In genomic region chr7:26153246-26153822, GRCh38 we compare ENCODE assay signal across 8 cellular contexts. TPM values are rescaled to one million over a fixed set of nuclear protein-coding genes. Genes with fewer than 3 reads are reported as not detected.
DNase-seq lines count a peak whose midpoint lies in the region; ATAC-seq and TF ChIP-seq lines count a peak whose summit lies in the region.

No MANE protein-coding gene starts in this region.

- DNase-seq in cardiac muscle cell (ENCODE audit: low read depth in 1 of 2, low spot score in 1 of 2) (no peak), left ventricle myocardium superior (no peak), kidney glomerular epithelial cell (lab: John Stamatoyannopoulos, UW) (peak; percentile 16), thoracic aorta (ENCODE audit: low spot score) (no peak), body of pancreas (no peak)
- DNase-seq in activated T-helper 1 cell treated with anti-CD3 and anti-CD28 coated beads, Interleukin-12 subunit alpha, Interleukin-12 subunit beta, Interleukin-2, Interleukin-4 antibody, amounts not matched to agents 30 ng/mL and 10 ng/mL and 1 ng/mL, durations not matched to agents 14 hours and 24 hours and 36 hours (ENCODE audit: low spot score): no peak

- H3K36me3 ChIP-seq in cardiac muscle cell (no peaks in the 10 kb centered on the region), thoracic aorta (no peaks in the 10 kb centered on the region), body of pancreas (replicated peaks in 1 of 2; ENCODE audit: insufficient read depth in 1 of 2, low read depth in 2 of 2) (no peaks in the 10 kb centered on the region)

- no peak for TF ChIP-seq POLR2A in body of pancreas (IDR thresholded peaks at IDR 0.05)

- H3K9me3 ChIP-seq in cardiac muscle cell (ENCODE audit: low read depth) (no peaks in the 10 kb centered on the region), thoracic aorta (no peaks in the 10 kb centered on the region), body of pancreas (no peaks in the 10 kb centered on the region)

- intact Hi-C loops in left ventricle myocardium superior (cut with micrococcal nuclease) (no loop called here), body of pancreas (cut with DNase I) (no loop called here)
- intact Hi-C loops in activated T-helper 1 cell treated with anti-CD3 and anti-CD28 coated beads, Interleukin-12 subunit alpha, Interleukin-12 subunit beta, Interleukin-2, Interleukin-4 antibody, amounts not matched to agents 30 ng/mL and 10 ng/mL and 1 ng/mL, durations not matched to agents 14 hours and 24 hours and 36 hours (cut with micrococcal nuclease): loop anchor here (1.0 to 10.0 kb wide), 6 partner anchors 13 to 1881 kb away; partner anchors contain the start of gene SKAP2

- H3K27ac ChIP-seq in cardiac muscle cell (no peak overlapping the region), thoracic aorta (no peak overlapping the region), body of pancreas (no peak overlapping the region)

- TF ChIP-seq CTCF in cardiac muscle cell (IDR thresholded peaks at IDR 0.05; ENCODE audit: low read depth, low read length) (no peak), thoracic aorta (IDR thresholded peaks at IDR 0.05) (no peak), body of pancreas (IDR thresholded peaks at IDR 0.05) (no peak)

- peaks cover 14% of the 10 kb centered on the region for H3K36me3 Mint-ChIP-seq in activated T-helper 1 cell treated with anti-CD3 and anti-CD28 coated beads, Interleukin-12 subunit alpha, Interleukin-12 subunit beta, Interleukin-2, Interleukin-4 antibody, amounts not matched to agents 30 ng/mL and 10 ng/mL and 1 ng/mL, durations not matched to agents 14 hours and 24 hours and 36 hours (ENCODE audit: low read depth)

- peaks cover 2% of the 10 kb centered on the region for H3K27me3 Mint-ChIP-seq in activated T-helper 1 cell treated with anti-CD3 and anti-CD28 coated beads, Interleukin-12 subunit alpha, Interleukin-12 subunit beta, Interleukin-2, Interleukin-4 antibody, amounts not matched to agents 30 ng/mL and 10 ng/mL and 1 ng/mL, durations not matched to agents 14 hours and 24 hours and 36 hours (ENCODE audit: insufficient read depth)

- H3K27me3 ChIP-seq in cardiac muscle cell (peaks cover 37% of the 10 kb centered on the region), thoracic aorta (replicated peaks; ENCODE audit: insufficient read depth) (peaks cover 4% of the 10 kb centered on the region), body of pancreas (no peaks in the 10 kb centered on the region)

- 63 to 76% methylated on average over 18 of the region's 18 CpGs for WGBS in body of pancreas, 2 donors

- no peaks in the 10 kb centered on the region for H3K9me3 Mint-ChIP-seq in activated T-helper 1 cell treated with anti-CD3 and anti-CD28 coated beads, Interleukin-12 subunit alpha, Interleukin-12 subunit beta, Interleukin-2, Interleukin-4 antibody, amounts not matched to agents 30 ng/mL and 10 ng/mL and 1 ng/mL, durations not matched to agents 14 hours and 24 hours and 36 hours

- H3K27ac Mint-ChIP-seq in activated T-helper 1 cell treated with anti-CD3 and anti-CD28 coated beads, Interleukin-12 subunit alpha, Interleukin-12 subunit beta, Interleukin-2, Interleukin-4 antibody, amounts not matched to agents 30 ng/mL and 10 ng/mL and 1 ng/mL, durations not matched to agents 14 hours and 24 hours and 36 hours: peak overlapping the region; percentile 97

- H3K4me1 ChIP-seq in cardiac muscle cell (ENCODE audit: low read depth): peaks cover 5% of the 10 kb centered on the region
- H3K4me1 ChIP-seq in thoracic aorta (ENCODE audit: control insufficient read depth in 1 of 2, low read depth in 2 of 2): peaks cover 4 to 23% of the 10 kb centered on the region in 2 donors
- H3K4me1 ChIP-seq in body of pancreas: peaks cover 42% of the 10 kb centered on the region

- H3K4me3 Mint-ChIP-seq in activated T-helper 1 cell treated with anti-CD3 and anti-CD28 coated beads, Interleukin-12 subunit alpha, Interleukin-12 subunit beta, Interleukin-2, Interleukin-4 antibody, amounts not matched to agents 30 ng/mL and 10 ng/mL and 1 ng/mL, durations not matched to agents 14 hours and 24 hours and 36 hours: peak overlapping the region; percentile 97

- ATAC-seq in left ventricle myocardium superior: no peak
- ATAC-seq in thoracic aorta (ENCODE audit: insufficient number of reproducible peaks, low FRiP score, low read depth): no peak
- ATAC-seq in body of pancreas: no peak
- no peak for ATAC-seq in GM18909 (IDR thresholded peaks at IDR 0.05; ENCODE audit: poor library complexity, unreplicated experiment)
- no peak for ATAC-seq in HG03025 (IDR thresholded peaks at IDR 0.05; ENCODE audit: low FRiP score, unreplicated experiment)

- H3K4me3 ChIP-seq in cardiac muscle cell (peak overlapping the region; percentile 47), thoracic aorta (peak overlapping the region; percentile 72), body of pancreas (peak overlapping the region in 1 of 2 donors; percentile 5)

- H3K4me1 Mint-ChIP-seq in activated T-helper 1 cell treated with anti-CD3 and anti-CD28 coated beads, Interleukin-12 subunit alpha, Interleukin-12 subunit beta, Interleukin-2, Interleukin-4 antibody, amounts not matched to agents 30 ng/mL and 10 ng/mL and 1 ng/mL, durations not matched to agents 14 hours and 24 hours and 36 hours (ENCODE audit: low read depth): peaks cover 71% of the 10 kb centered on the region

RNA-seq across cellular contexts. Expression of gene NFE2L3, which starts 1.3 kb away (rescaled TPM):
- total RNA-seq in cardiac muscle cell: 2.1 TPM in 2 replicates
- polyA plus RNA-seq in cardiac muscle cell: 2.1 and 3.8 TPM in 2 replicates
- 0.94 TPM for total RNA-seq in left ventricle myocardium superior
- total RNA-seq in activated T-helper 1 cell treated with anti-CD3 and anti-CD28 coated beads, Interleukin-12 subunit alpha, Interleukin-12 subunit beta, Interleukin-2, Interleukin-4 antibody, amounts not matched to agents 30 ng/mL and 10 ng/mL and 1 ng/mL, durations not matched to agents 14 hours and 24 hours and 36 hours: 80.1 TPM in 2 replicates
- total RNA-seq in thoracic aorta: 1 to 10 TPM; 2.8 to 4.5 TPM
- 1 to 10 TPM; 4.9 to 6.6 TPM for total RNA-seq in body of pancreas

RNA-seq across cellular contexts. Expression of gene HNRNPA2B1, which starts 47.2 kb away (rescaled TPM):
- total RNA-seq in cardiac muscle cell: 247 and 450 TPM in 2 replicates
- polyA plus RNA-seq in cardiac muscle cell: 880 and 1,016 TPM in 2 replicates
- 430 TPM for total RNA-seq in left ventricle myocardium superior
- total RNA-seq in activated T-helper 1 cell treated with anti-CD3 and anti-CD28 coated beads, Interleukin-12 subunit alpha, Interleukin-12 subunit beta, Interleukin-2, Interleukin-4 antibody, amounts not matched to agents 30 ng/mL and 10 ng/mL and 1 ng/mL, durations not matched to agents 14 hours and 24 hours and 36 hours: 821 and 823 TPM in 2 replicates
- 100 to 1,000 TPM; 142 to 204 TPM for total RNA-seq in thoracic aorta
- 100 to 1,000 TPM; 158 to 306 TPM for total RNA-seq in body of pancreas

RNA-seq across cellular contexts. Expression of gene CBX3, which starts 48.2 kb away (rescaled TPM):
- total RNA-seq in cardiac muscle cell (188 and 223 TPM in 2 replicates), left ventricle myocardium superior (61.3 TPM), thoracic aorta (10 to 100 TPM; 53.7 to 64.2 TPM), body of pancreas (10 to 100 TPM; 34.2 to 63.3 TPM)
- 213 and 266 TPM in 2 replicates for polyA plus RNA-seq in cardiac muscle cell
- total RNA-seq in activated T-helper 1 cell treated with anti-CD3 and anti-CD28 coated beads, Interleukin-12 subunit alpha, Interleukin-12 subunit beta, Interleukin-2, Interleukin-4 antibody, amounts not matched to agents 30 ng/mL and 10 ng/mL and 1 ng/mL, durations not matched to agents 14 hours and 24 hours and 36 hours: 284 and 298 TPM in 2 replicates

Comparison
In these comparisons a context has a peak if more than half of its experiments do, and no peak if none do; other contexts are left out.
1. RNA of gene NFE2L3, which starts 1.3 kb away (total RNA-seq): 80.1 TPM in activated T-helper 1 cell treated with anti-CD3 and anti-CD28 coated beads, Interleukin-12 subunit alpha, Interleukin-12 subunit beta, Interleukin-2, Interleukin-4 antibody, amounts not matched to agents 30 ng/mL and 10 ng/mL and 1 ng/mL, durations not matched to agents 14 hours and 24 hours and 36 hours; 4.9 to 6.6 TPM in body of pancreas, 2.8 to 4.5 TPM in thoracic aorta, 2.1 TPM in cardiac muscle cell and 0.94 TPM in left ventricle myocardium superior (single experiment); every median in the first group is over 10 times any median in the second.